In the genomic region with DNA sequence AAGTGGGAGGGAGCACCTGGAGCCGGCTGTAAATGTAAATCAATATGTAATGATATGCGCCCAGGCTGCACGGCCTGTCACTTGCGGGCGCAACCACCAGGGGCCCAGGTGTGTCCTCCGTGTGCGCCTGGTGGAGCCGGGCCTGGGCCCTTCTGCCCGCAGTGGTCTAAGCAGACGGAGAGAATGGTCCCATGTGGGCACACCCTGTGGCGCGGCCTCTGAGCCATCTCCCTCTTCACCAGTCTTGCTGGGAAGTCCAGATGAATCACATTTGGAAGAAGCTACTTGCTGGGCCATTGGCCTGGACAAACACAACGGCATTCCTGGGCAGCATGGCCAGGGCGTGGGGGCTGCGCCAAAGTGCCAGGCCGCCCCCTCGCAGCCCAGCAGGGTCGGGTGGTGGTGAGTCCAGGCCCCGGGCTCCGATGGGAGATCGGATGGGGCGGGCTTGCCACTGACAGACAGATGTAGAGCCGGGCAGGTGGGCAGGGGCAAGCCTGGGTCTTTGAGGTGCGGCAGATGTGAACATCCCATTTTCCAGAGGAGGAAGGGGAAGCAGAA, we compare ENCODE assay signal across 13 cellular contexts.
DNase-seq lines count a peak whose midpoint lies in the region; ATAC-seq and TF ChIP-seq lines count a peak whose summit lies in the region.
"Had no signal": no experiment of that assay in that cellular context is flagged by ENCODE, and none has a peak within 500 bp of the region (broad histone marks: within the 10 kb centered on the region; RNA-seq: fewer than 3 reads in every experiment).

No MANE protein-coding gene starts in this region.

- H3K27ac ChIP-seq in sigmoid colon = no peak overlapping the region

- no peak overlapping the region for H3K4me3 ChIP-seq in H7 (ENCODE audit: insufficient read depth, low read depth, low read length)
- no peak overlapping the region for H3K4me3 ChIP-seq in sigmoid colon

- no peaks in the 10 kb centered on the region for H3K9me3 ChIP-seq in sigmoid colon

- no peaks in the 10 kb centered on the region for H3K36me3 Mint-ChIP-seq in activated CD8-positive, alpha-beta memory T cell treated with anti-CD3 and anti-CD28 coated beads, Interleukin-2, amount 10 ng/mL, durations not matched to agents 7 days and 5 days
- H3K36me3 Mint-ChIP-seq in glutamatergic neuron (ENCODE audit: unreplicated experiment) = no peaks in the 10 kb centered on the region

- peaks cover 10% of the 10 kb centered on the region for H3K4me1 Mint-ChIP-seq in activated CD8-positive, alpha-beta memory T cell treated with anti-CD3 and anti-CD28 coated beads, Interleukin-2, amount 10 ng/mL, durations not matched to agents 7 days and 5 days
- peaks cover 22% of the 10 kb centered on the region for H3K4me1 Mint-ChIP-seq in glutamatergic neuron (ENCODE audit: low read depth, unreplicated experiment)

- no peaks in the 10 kb centered on the region for H3K9me3 Mint-ChIP-seq in activated CD8-positive, alpha-beta memory T cell treated with anti-CD3 and anti-CD28 coated beads, Interleukin-2, amount 10 ng/mL, durations not matched to agents 7 days and 5 days (ENCODE audit: low read depth)
- peaks cover 2% of the 10 kb centered on the region for H3K9me3 Mint-ChIP-seq in glutamatergic neuron (ENCODE audit: unreplicated experiment)

- peak; percentile 45 for DNase-seq in activated CD8-positive, alpha-beta memory T cell treated with anti-CD3 and anti-CD28 coated beads for 24 hours
- DNase-seq in activated CD8-positive, alpha-beta memory T cell treated with anti-CD3 and anti-CD28 coated beads, Interleukin-2, amount 10 ng/mL, durations not matched to agents 7 days and 5 days = no peak
- DNase-seq in H7 (peak; percentile 68), glutamatergic neuron (peak; percentile 67), sigmoid colon (peak; percentile 61), SW480 (ENCODE audit: low spot score) (no peak)
- no peak for DNase-seq in stimulated activated CD4-positive, alpha-beta T cell treated with anti-CD3 and anti-CD28 coated beads, Interleukin-2, amount 100 ng/mL, for 24 hours
- DNase-seq: amniotic stem cell; NCI-H1436 treated with DMSO at 0.1 percent for 48 hours; stimulated activated CD4-positive, alpha-beta T cell treated with anti-CD3 and anti-CD28 coated beads, Interleukin-4, amount 100 ng/mL, for 4 hours; stimulated activated naive CD4-positive, alpha-beta T cell treated with Interleukin-2 at 50 U/mL for 16 hours had no signal

- no peaks in the 10 kb centered on the region for H3K27me3 ChIP-seq in H7 (ENCODE audit: control insufficient read depth, insufficient read depth, low read length)
- H3K27me3 ChIP-seq in sigmoid colon = peaks cover 0 to 24% (median 0%) of the 10 kb centered on the region in 3 donors

- ATAC-seq in activated CD8-positive, alpha-beta memory T cell treated with anti-CD3 and anti-CD28 coated beads, Interleukin-2, amount 10 ng/mL, durations not matched to agents 7 days and 5 days = no peak
- no peak for ATAC-seq in GM21529 (IDR thresholded peaks at IDR 0.05; ENCODE audit: unreplicated experiment)

- peaks cover under 1% of the 10 kb centered on the region for H3K27me3 Mint-ChIP-seq in activated CD8-positive, alpha-beta memory T cell treated with anti-CD3 and anti-CD28 coated beads, Interleukin-2, amount 10 ng/mL, durations not matched to agents 7 days and 5 days
- H3K27me3 Mint-ChIP-seq in glutamatergic neuron (ENCODE audit: unreplicated experiment) = peaks cover 13% of the 10 kb centered on the region

- WGBS in sigmoid colon, 2 donors = 82 to 84% methylated on average over 24 of the region's 24 CpGs

- TF ChIP-seq EP300 in sigmoid colon (IDR thresholded peaks at IDR 0.05) = no peak

- intact Hi-C loops in sigmoid colon (cut with DNase I) = no loop called here

- no peak overlapping the region for H3K4me3 Mint-ChIP-seq in activated CD8-positive, alpha-beta memory T cell treated with anti-CD3 and anti-CD28 coated beads, Interleukin-2, amount 10 ng/mL, durations not matched to agents 7 days and 5 days
- H3K4me3 Mint-ChIP-seq in glutamatergic neuron (ENCODE audit: unreplicated experiment) = peak overlapping the region; percentile 15
- H3K4me3 Mint-ChIP-seq: dendritic cell treated with granulocyte-macrophage colony-stimulating factor and Interleukin-4, amounts not matched to agents 40 ng/mL and 50 ng/mL, for 4 days had no signal

- CTCF ChIA-PET in activated CD8-positive, alpha-beta memory T cell treated with anti-CD3 and anti-CD28 coated beads, Interleukin-2, amount 10 ng/mL, durations not matched to agents 7 days and 5 days (lab: Charles Lee) = no interaction called here

- no peak overlapping the region for H3K27ac Mint-ChIP-seq in activated CD8-positive, alpha-beta memory T cell treated with anti-CD3 and anti-CD28 coated beads, Interleukin-2, amount 10 ng/mL, durations not matched to agents 7 days and 5 days
- no peak overlapping the region for H3K27ac Mint-ChIP-seq in glutamatergic neuron (ENCODE audit: unreplicated experiment)
- H3K27ac Mint-ChIP-seq: dendritic cell treated with granulocyte-macrophage colony-stimulating factor and Interleukin-4, amounts not matched to agents 40 ng/mL and 50 ng/mL, for 4 days had no signal

- H3K36me3 ChIP-seq in H7 (replicated peaks; ENCODE audit: control insufficient read depth, insufficient read depth, low read length) (no peaks in the 10 kb centered on the region), sigmoid colon (no peaks in the 10 kb centered on the region)

- peak; percentile 70 for TF ChIP-seq CTCF in glutamatergic neuron (IDR thresholded peaks at IDR 0.05; ENCODE audit: partially characterized antibody, unreplicated experiment)
- no peak for TF ChIP-seq CTCF in sigmoid colon (IDR thresholded peaks at IDR 0.05)

- no peaks in the 10 kb centered on the region for H3K4me1 ChIP-seq in sigmoid colon

- TF ChIP-seq POLR2A in sigmoid colon (IDR thresholded peaks at IDR 0.05) = no peak

Comparison
In these comparisons a context has a peak if more than half of its experiments do, and no peak if none do; other contexts are left out.
1. DNase-seq: peak in activated CD8-positive, alpha-beta memory T cell treated with anti-CD3 and anti-CD28 coated beads for 24 hours (single experiment), H7 (single experiment), glutamatergic neuron (single experiment) and sigmoid colon (single experiment); none in activated CD8-positive, alpha-beta memory T cell treated with anti-CD3 and anti-CD28 coated beads, Interleukin-2, amount 10 ng/mL, durations not matched to agents 7 days and 5 days (single experiment), SW480 (single experiment) and stimulated activated CD4-positive, alpha-beta T cell treated with anti-CD3 and anti-CD28 coated beads, Interleukin-2, amount 100 ng/mL, for 24 hours (0 of 2).